8 cellular contexts compared by ENCODE assay signal in genomic region chr9:6644346-6645152, GRCh38. TPM values are rescaled to one million over a fixed set of nuclear protein-coding genes. Genes with fewer than 3 reads are reported as not detected.
A peak's percentile ranks its signal among the peaks of the same experiment; 100 is the strongest.
DNase-seq lines count a peak whose midpoint lies in the region; ATAC-seq and TF ChIP-seq lines count a peak whose summit lies in the region.

No MANE protein-coding gene starts in this region.

- H3K27ac ChIP-seq in iPS-18a (ENCODE audit: low read length) (no peak overlapping the region), spleen (no peak overlapping the region), Karpas-422 (ENCODE audit: low read length) (no peak overlapping the region)

- peaks cover 10% of the 10 kb centered on the region for H3K27me3 ChIP-seq in H7 (ENCODE audit: control insufficient read depth, insufficient read depth, low read length)
- peaks cover 20% of the 10 kb centered on the region for H3K27me3 ChIP-seq in iPS-18a (ENCODE audit: control insufficient read depth, insufficient read depth, low read length)
- peaks cover 0 to 80% (median 56%) of the 10 kb centered on the region in 7 donors for H3K27me3 ChIP-seq in spleen (replicated peaks in 1 of 7)
- H3K27me3 ChIP-seq in Karpas-422 (ENCODE audit: low read length), result no peaks in the 10 kb centered on the region

- H2AFZ ChIP-seq in Karpas-422 (ENCODE audit: low read length), result no peak overlapping the region

- H3K79me2 ChIP-seq in Karpas-422 (ENCODE audit: low read length), result no peaks in the 10 kb centered on the region

- H3K9ac ChIP-seq in iPS-18a (ENCODE audit: low read length) (peak overlapping the region; percentile 76), Karpas-422 (ENCODE audit: low read length) (no peak overlapping the region)

- no peaks in the 10 kb centered on the region for H4K20me1 ChIP-seq in Karpas-422 (ENCODE audit: insufficient read depth, low read depth, low read length)

- no peak for TF ChIP-seq CTCF in spleen (IDR thresholded peaks at IDR 0.05 in 8 of 11, conservative IDR thresholded peaks at IDR 0.05 in 3 of 11)

- H3K9me3 ChIP-seq in iPS-18a (ENCODE audit: control insufficient read depth, low read depth, low read length) (no peaks in the 10 kb centered on the region), spleen (no peaks in the 10 kb centered on the region), Karpas-422 (ENCODE audit: low read length) (no peaks in the 10 kb centered on the region)

- peak overlapping the region; percentile 79 for H3K4me3 ChIP-seq in H7 (ENCODE audit: insufficient read depth, low read depth, low read length)
- peak overlapping the region; percentile 87 for H3K4me3 ChIP-seq in iPS-18a (ENCODE audit: low read length)
- peak overlapping the region in 7 of 8 donors; percentile 39 to 69 (median 46) for H3K4me3 ChIP-seq in spleen
- no peak overlapping the region for H3K4me3 ChIP-seq in Karpas-422 (ENCODE audit: low read length)

- no peak for TF ChIP-seq POLR2A in spleen (IDR thresholded peaks at IDR 0.05)

- ATAC-seq in GM21515 (IDR thresholded peaks at IDR 0.05; ENCODE audit: unreplicated experiment), result no peak

- no peaks in the 10 kb centered on the region for H3K9me2 ChIP-seq in Karpas-422 (replicated peaks; ENCODE audit: insufficient read depth, low read length)

- DNase-seq in H7, result peak; percentile 40
- DNase-seq in activated CD4-positive, alpha-beta T cell treated with anti-CD3 and anti-CD28 coated beads, Interleukin-2, amount 50 U/mL, for 1 hour, result peak; percentile 10
- no peak for DNase-seq in spleen
- no peak for DNase-seq in UCSD-AML1 (lab: John Stamatoyannopoulos, UW; ENCODE audit: unreplicated experiment)
- no peak for DNase-seq in Karpas-422
- no peak for DNase-seq in AG08395 (ENCODE audit: low spot score)

- 4 to 10% (median 5%) methylated on average over 33 of the region's 33 CpGs for WGBS in spleen, 5 donors

- H3K4me1 ChIP-seq in iPS-18a (ENCODE audit: control insufficient read depth, low read depth, low read length) (peaks cover 6% of the 10 kb centered on the region), spleen (peaks cover 9 to 31% (median 19%) of the 10 kb centered on the region in 6 donors), Karpas-422 (ENCODE audit: low read length) (no peaks in the 10 kb centered on the region)

- H3K36me3 ChIP-seq in H7 (replicated peaks; ENCODE audit: control insufficient read depth, insufficient read depth, low read length) (peaks cover 9% of the 10 kb centered on the region), iPS-18a (ENCODE audit: control insufficient read depth, low read depth, low read length) (no peaks in the 10 kb centered on the region), spleen (no peaks in the 10 kb centered on the region), Karpas-422 (ENCODE audit: insufficient read depth, low read length) (no peaks in the 10 kb centered on the region)

- intact Hi-C loops in spleen (cut with DNase I; ENCODE audit: low total_unique reads), result no loop called here

- H3K4me2 ChIP-seq in Karpas-422 (ENCODE audit: low read depth, low read length, poor library complexity, severe bottlenecking), result no peak overlapping the region

RNA-seq across cellular contexts. Expression of gene GLDC, which starts 1.0 kb away (rescaled TPM):
- 66.8 and 76.7 TPM in 2 replicates for total RNA-seq in H7 (2014; rRNA removed; shearing (Covaris generic))
- total RNA-seq in spleen, result 1 to 10 TPM in 4 of 7 donors, under 1 TPM in 3; 0.60 to 8.7 (median 1.3) TPM
- polyA plus RNA-seq in spleen, result under 1 TPM; 0.17 to 0.39 (median 0.19) TPM
- total RNA-seq in Karpas-422 (2014; rRNA removed; shearing (Covaris generic); ENCODE audit: low replicate concordance), result not detected in 2 replicates

Comparison
In these comparisons a context has a peak if more than half of its experiments do, and no peak if none do; other contexts are left out.
1. DNase-seq: peak in H7 (single experiment) and activated CD4-positive, alpha-beta T cell treated with anti-CD3 and anti-CD28 coated beads, Interleukin-2, amount 50 U/mL, for 1 hour (single experiment); none in spleen (single experiment), UCSD-AML1 (single experiment), Karpas-422 (single experiment) and AG08395 (single experiment).